Comparison of ENCODE assay signal across 9 cellular contexts in genomic region chr6:43096451-43097097, GRCh38. TPM values are rescaled to one million over a fixed set of nuclear protein-coding genes. Genes with fewer than 3 reads are reported as not detected.
A peak's percentile ranks its signal among the peaks of the same experiment; 100 is the strongest.
DNase-seq lines count a peak whose midpoint lies in the region; ATAC-seq, FAIRE-seq and TF ChIP-seq lines count a peak whose summit lies in the region.
"Had no signal": no experiment of that assay in that cellular context is flagged by ENCODE, and none has a peak within 500 bp of the region (broad histone marks: within the 10 kb centered on the region; RNA-seq: fewer than 3 reads in every experiment).

No MANE protein-coding gene starts in this region.

- H3K79me2 ChIP-seq in K562 (ENCODE audit: control insufficient read depth, insufficient read depth, low read length), result no peaks in the 10 kb centered on the region

- H4K20me1 ChIP-seq in K562 (replicated peaks; ENCODE audit: control insufficient read depth, insufficient read depth, low read length), result no peaks in the 10 kb centered on the region

- FAIRE-seq in K562 (lab: Jason Lieb, UNC), result no peak

- POLR2A ChIA-PET in K562 (lab: Yijun Ruan, JAX), result interaction anchor here (0.6 to 2.5 kb wide), 14 partner anchors 8 to 1720 kb away, joined by 3 to 11 read pairs (median 3); partner anchors contain the start of genes KLHDC3 and TJAP1

- WGBS in K562 (ENCODE audit: insufficient coverage, low coverage, missing lambda C conversion rate), result 46% methylated on average over 8 of the region's 8 CpGs

- peak overlapping the region; percentile 41 for H2AFZ ChIP-seq in K562 (ENCODE audit: low read depth, low read length)

- intact Hi-C loops in Right ventricle myocardium inferior (cut with DNase I), result no loop called here
- intact Hi-C loops in left ventricle myocardium inferior (cut with micrococcal nuclease), result no loop called here
- intact Hi-C loops in K562 (cut with micrococcal nuclease), result no loop called here

- H3K9ac ChIP-seq in K562 (ENCODE audit: insufficient read depth in 1 of 2, low read depth in 2 of 2, low read length in 2 of 2), result peak overlapping the region in 1 of 2 experiments; percentile 87; a peak in 2 of 4 replicates

- H3K4me1 ChIP-seq in left ventricle myocardium inferior (peaks cover 9% of the 10 kb centered on the region), K562 (replicated peaks in 1 of 2; ENCODE audit: control insufficient read depth in 2 of 2, insufficient read depth in 2 of 2, low read length in 2 of 2) (peaks cover 22 to 27% of the 10 kb centered on the region in 2 experiments)

- no peak for TF ChIP-seq RAD21 in K562 (CRISPR knock-in tag; conservative IDR thresholded peaks at IDR 0.05 in 1 of 2, IDR thresholded peaks at IDR 0.05 in 1 of 2)

- H3K9me3 ChIP-seq in left ventricle myocardium inferior (replicated peaks) (no peaks in the 10 kb centered on the region), K562 (replicated peaks; ENCODE audit: control insufficient read depth, insufficient read depth, low read depth, low read length) (no peaks in the 10 kb centered on the region)

- H3K27ac ChIP-seq in left ventricle myocardium inferior (replicated peaks), result no peak overlapping the region
- peak overlapping the region; percentile 4; the same call in 2 of the 3 replicates for H3K27ac ChIP-seq in K562 (ENCODE audit: extremely low read depth, low read depth, low read length)

- TF ChIP-seq EP300 in K562 (IDR thresholded peaks at IDR 0.05; ENCODE audit: low read length), result no peak

- H3K4me2 ChIP-seq in K562 (ENCODE audit: insufficient read depth, low read length), result peak overlapping the region; percentile 0; the same call in 1 of the 2 replicates

- CTCF ChIA-PET in K562 (lab: Yijun Ruan, JAX; ENCODE audit: low intra/inter-chr PET ratio), result interaction anchor here (1.0 kb wide), 1 partner anchor 10 kb away, joined by 3 read pairs; no protein-coding TSS in a partner anchor

- peak; percentile 21 for ATAC-seq in Right ventricle myocardium inferior
- peak; percentile 58 for ATAC-seq in K562

- BruUV-seq in K562 (replicated peaks; lab: Mats Ljungman, UMichigan), result no TSS peak

- no peaks in the 10 kb centered on the region for H3K9me1 ChIP-seq in K562 (ENCODE audit: control insufficient read depth, insufficient read depth, low read length)

- H3K27me3 ChIP-seq in left ventricle myocardium inferior (ENCODE audit: low read depth) (no peaks in the 10 kb centered on the region), K562 (ENCODE audit: control insufficient read depth in 2 of 2, insufficient read depth in 2 of 2, low read length in 2 of 2) (no peaks in the 10 kb centered on the region)

- no peak for TF ChIP-seq POLR2A in K562 (conservative IDR thresholded peaks at IDR 0.05)

- H3K4me3 ChIP-seq in left ventricle myocardium inferior (no peak overlapping the region), K562 (no peak overlapping the region)

- in situ Hi-C loops in K562 (cut with MboI) (no loop called here), GM13977 (cut with MboI; ENCODE audit: low pct_unique_long_range_greater_than_20kb, low sequenced_read_pairs, unreplicated experiment) (no loop called here)

- H3K36me3 ChIP-seq in left ventricle myocardium inferior (no peaks in the 10 kb centered on the region), K562 (ENCODE audit: control insufficient read depth, insufficient read depth, low read length) (no peaks in the 10 kb centered on the region)

- TF ChIP-seq CTCF in left ventricle myocardium inferior (IDR thresholded peaks at IDR 0.05; ENCODE audit: borderline replicate concordance) (no peak), K562 (IDR thresholded peaks at IDR 0.05 in 2 of 3, conservative IDR thresholded peaks at IDR 0.05 in 1 of 3; ENCODE audit: insufficient read depth in 2 of 3, low read depth in 1 of 3, low read length in 3 of 3) (no peak), GM13977 (IDR thresholded peaks at IDR 0.05; ENCODE audit: extremely low read depth, insufficient read depth, missing control alignments) (no peak)

- DNase-seq in Right ventricle myocardium inferior (ENCODE audit: missing footprints) (no peak), left ventricle myocardium inferior (no peak), K562 (ENCODE audit: extremely low read depth in 1 of 4, low spot score in 3 of 4) (peak in 2 of 4 experiments; percentile 42 to 43), kidney glomerular epithelial cell (lab: John Stamatoyannopoulos, UW) (peak; percentile 89), GM19240 (ENCODE audit: insufficient read length, low spot score) (no peak), GM13977 (ENCODE audit: low spot score) (no peak), NCI-H1694 treated with DMSO at 0.1 percent for 48 hours (lab: John Stamatoyannopoulos, UW) (no peak)
- DNase-seq in stimulated activated CD4-positive, alpha-beta T cell treated with anti-CD3 and anti-CD28 coated beads, Interleukin-4, amount 100 ng/mL, for 1 hour, result no peak
- DNase-seq: CD4-positive, alpha-beta T cell had no signal

RNA-seq across cellular contexts. Expression of gene PTK7, which starts 20.5 kb away (rescaled TPM):
- total RNA-seq in Right ventricle myocardium inferior (1.7 TPM), left ventricle myocardium inferior (2.6 TPM), K562 (2014; rRNA removed) (4.2 and 5.5 TPM in 2 replicates), K562 (2014; rRNA removed; fragmentation: Illumina TruSeq; extraction: Trizol) (2.8 and 3.6 TPM in 2 replicates), K562 (2015; rRNA removed; fragmentation: Illumina TruSeq; extraction: Trizol) (3.8 and 4.5 TPM in 2 replicates), K562 (2021) (6.8 and 7.3 TPM in 2 replicates)
- 22.2 and 40.3 TPM in 2 replicates for total RNA-seq in K562 (2011; cell fraction: chromatin; rRNA removed; ENCODE audit: low replicate concordance)
- total RNA-seq in K562 (2011; cell fraction: nucleolus; rRNA removed), result 21.8 and 28.2 TPM in 2 replicates
- 25.1 and 31.5 TPM in 2 replicates for total RNA-seq in K562 (2011; cell fraction: nucleoplasm; rRNA removed)
- polyA plus RNA-seq in K562 (2011; rRNA removed) (5.2 and 11.2 TPM in 2 replicates), K562 (2014; fragmentation: Illumina TruSeq; extraction: Trizol) (3.9 and 4.6 TPM in 2 replicates), K562 (2014; fragmentation: Nextera tagmentation; extraction: Ambion mirVana) (under 1 TPM; 0.20 to 0.24 TPM), K562 (2014; rRNA removed) (4.2 and 4.7 TPM in 2 replicates)
- 7.6 and 9.5 TPM in 2 replicates for polyA plus RNA-seq in K562 (2011; cell fraction: cytosol; rRNA removed)
- 20.2 and 31.7 TPM in 2 replicates for polyA plus RNA-seq in K562 (2011; cell fraction: nucleus; rRNA removed)
- polyA plus RNA-seq in K562 (2012), result 6.4 and 11.6 TPM in 2 replicates
- polyA minus RNA-seq in K562 (2011; rRNA and poly(A)+ RNA removed), result 6.3 and 6.5 TPM in 2 replicates
- 6.1 and 9.0 TPM in 2 replicates for polyA minus RNA-seq in K562 (2011; cell fraction: cytosol; rRNA and poly(A)+ RNA removed)
- 7.5 and 12.9 TPM in 2 replicates for polyA minus RNA-seq in K562 (2011; cell fraction: nucleus; rRNA and poly(A)+ RNA removed)

RNA-seq across cellular contexts. Expression of gene KLC4, which starts 37.1 kb away (rescaled TPM):
- 30.0 TPM for total RNA-seq in Right ventricle myocardium inferior
- 36.1 TPM for total RNA-seq in left ventricle myocardium inferior
- total RNA-seq in K562 (2011; cell fraction: chromatin; rRNA removed; ENCODE audit: low replicate concordance), result 66.5 and 104 TPM in 2 replicates
- 57.0 and 62.8 TPM in 2 replicates for total RNA-seq in K562 (2011; cell fraction: nucleolus; rRNA removed)
- total RNA-seq in K562 (2011; cell fraction: nucleoplasm; rRNA removed), result 55.2 and 63.2 TPM in 2 replicates
- total RNA-seq in K562 (2014; rRNA removed), result 7.8 and 8.2 TPM in 2 replicates
- 3.5 and 5.9 TPM in 2 replicates for total RNA-seq in K562 (2014; rRNA removed; fragmentation: Illumina TruSeq; extraction: Trizol)
- total RNA-seq in K562 (2015; rRNA removed; fragmentation: Illumina TruSeq; extraction: Trizol), result 5.7 TPM in 2 replicates
- total RNA-seq in K562 (2021), result 12.7 and 14.3 TPM in 2 replicates
- 13.0 and 28.0 TPM in 2 replicates for polyA plus RNA-seq in K562 (2011; rRNA removed)
- polyA plus RNA-seq in K562 (2011; cell fraction: cytosol; rRNA removed), result 8.8 and 11.0 TPM in 2 replicates
- 61.4 and 88.8 TPM in 2 replicates for polyA plus RNA-seq in K562 (2011; cell fraction: nucleus; rRNA removed)
- 10.2 and 26.7 TPM in 2 replicates for polyA plus RNA-seq in K562 (2012)
- polyA plus RNA-seq in K562 (2014; fragmentation: Illumina TruSeq; extraction: Trizol), result 7.4 and 7.7 TPM in 2 replicates
- polyA plus RNA-seq in K562 (2014; fragmentation: Nextera tagmentation; extraction: Ambion mirVana), result 1 to 10 TPM; 1.7 to 3.0 TPM
- 8.5 and 16.2 TPM in 2 replicates for polyA plus RNA-seq in K562 (2014; rRNA removed)
- polyA minus RNA-seq in K562 (2011; rRNA and poly(A)+ RNA removed), result 8.1 and 12.4 TPM in 2 replicates
- polyA minus RNA-seq in K562 (2011; cell fraction: cytosol; rRNA and poly(A)+ RNA removed), result 4.9 and 7.6 TPM in 2 replicates
- 13.9 and 24.8 TPM in 2 replicates for polyA minus RNA-seq in K562 (2011; cell fraction: nucleus; rRNA and poly(A)+ RNA removed)

RNA-seq across cellular contexts. Expression of gene MRPL2, which starts 37.3 kb away (rescaled TPM):
- total RNA-seq in Right ventricle myocardium inferior (99.7 TPM), left ventricle myocardium inferior (94.9 TPM), K562 (2014; rRNA removed) (87.3 and 125 TPM in 2 replicates), K562 (2014; rRNA removed; fragmentation: Illumina TruSeq; extraction: Trizol) (95.4 and 98.5 TPM in 2 replicates), K562 (2015; rRNA removed; fragmentation: Illumina TruSeq; extraction: Trizol) (121 and 125 TPM in 2 replicates), K562 (2021) (254 and 262 TPM in 2 replicates)
- total RNA-seq in K562 (2011; cell fraction: chromatin; rRNA removed; ENCODE audit: low replicate concordance), result 55.0 and 103 TPM in 2 replicates
- total RNA-seq in K562 (2011; cell fraction: nucleolus; rRNA removed), result 75.3 and 93.7 TPM in 2 replicates
- 73.5 and 75.7 TPM in 2 replicates for total RNA-seq in K562 (2011; cell fraction: nucleoplasm; rRNA removed)
- polyA plus RNA-seq in K562 (2011; rRNA removed) (80.6 and 130 TPM in 2 replicates), K562 (2014; fragmentation: Illumina TruSeq; extraction: Trizol) (195 and 200 TPM in 2 replicates), K562 (2014; fragmentation: Nextera tagmentation; extraction: Ambion mirVana) (100 to 1,000 TPM in 1 of 2 experiments, 10 to 100 TPM in 1; 63.1 to 130 TPM), K562 (2014; rRNA removed) (131 and 157 TPM in 2 replicates)
- polyA plus RNA-seq in K562 (2011; cell fraction: cytosol; rRNA removed), result 93.9 and 148 TPM in 2 replicates
- 109 and 125 TPM in 2 replicates for polyA plus RNA-seq in K562 (2011; cell fraction: nucleus; rRNA removed)
- polyA plus RNA-seq in K562 (2012), result 159 and 194 TPM in 2 replicates
- polyA minus RNA-seq in K562 (2011; rRNA and poly(A)+ RNA removed), result 55.0 and 56.7 TPM in 2 replicates
- 65.4 and 78.7 TPM in 2 replicates for polyA minus RNA-seq in K562 (2011; cell fraction: cytosol; rRNA and poly(A)+ RNA removed)
- 19.1 and 29.4 TPM in 2 replicates for polyA minus RNA-seq in K562 (2011; cell fraction: nucleus; rRNA and poly(A)+ RNA removed)

RNA-seq across cellular contexts. Expression of gene CUL7, which starts 42.9 kb away (rescaled TPM):
- total RNA-seq in Right ventricle myocardium inferior (7.3 TPM), left ventricle myocardium inferior (7.0 TPM), K562 (2014; rRNA removed) (8.6 and 10.9 TPM in 2 replicates), K562 (2014; rRNA removed; fragmentation: Illumina TruSeq; extraction: Trizol) (3.7 and 4.8 TPM in 2 replicates), K562 (2015; rRNA removed; fragmentation: Illumina TruSeq; extraction: Trizol) (8.0 and 8.3 TPM in 2 replicates), K562 (2021) (13.5 and 14.7 TPM in 2 replicates)
- 70.4 and 175 TPM in 2 replicates for total RNA-seq in K562 (2011; cell fraction: chromatin; rRNA removed; ENCODE audit: low replicate concordance)
- 86.6 and 96.7 TPM in 2 replicates for total RNA-seq in K562 (2011; cell fraction: nucleolus; rRNA removed)
- 50.5 and 66.0 TPM in 2 replicates for total RNA-seq in K562 (2011; cell fraction: nucleoplasm; rRNA removed)
- polyA plus RNA-seq in K562 (2011; rRNA removed) (20.1 and 40.1 TPM in 2 replicates), K562 (2014; fragmentation: Illumina TruSeq; extraction: Trizol) (10.2 and 10.4 TPM in 2 replicates), K562 (2014; fragmentation: Nextera tagmentation; extraction: Ambion mirVana) (under 1 TPM; 0.44 to 0.74 TPM), K562 (2014; rRNA removed) (11.9 and 14.3 TPM in 2 replicates)
- polyA plus RNA-seq in K562 (2011; cell fraction: cytosol; rRNA removed), result 28.7 and 31.1 TPM in 2 replicates
- 166 and 186 TPM in 2 replicates for polyA plus RNA-seq in K562 (2011; cell fraction: nucleus; rRNA removed)
- polyA plus RNA-seq in K562 (2012), result 16.0 and 41.6 TPM in 2 replicates
- 23.5 and 28.2 TPM in 2 replicates for polyA minus RNA-seq in K562 (2011; rRNA and poly(A)+ RNA removed)
- polyA minus RNA-seq in K562 (2011; cell fraction: cytosol; rRNA and poly(A)+ RNA removed), result 16.0 and 23.6 TPM in 2 replicates
- 33.4 and 49.4 TPM in 2 replicates for polyA minus RNA-seq in K562 (2011; cell fraction: nucleus; rRNA and poly(A)+ RNA removed)
